ENCODE assay signal across 8 cellular contexts in the genomic region with DNA sequence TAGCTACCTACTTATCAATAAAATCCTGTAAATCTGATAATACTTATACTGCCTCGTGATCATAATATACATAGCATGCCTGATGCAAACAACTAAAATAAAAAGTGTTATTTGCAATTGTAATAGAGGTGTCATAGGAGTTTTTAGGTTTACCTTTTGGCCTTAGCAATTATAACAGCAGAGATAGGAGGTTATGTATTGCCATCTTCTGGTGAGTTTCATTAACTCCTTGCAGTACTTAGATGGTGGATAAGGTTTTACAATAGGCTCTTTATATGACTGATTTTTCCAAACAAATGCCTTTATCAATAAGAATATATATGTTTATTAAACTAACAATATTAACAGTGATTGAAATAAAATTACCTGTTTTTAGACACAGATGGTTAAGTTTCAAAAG. TPM values are rescaled to one million over a fixed set of nuclear protein-coding genes. Genes with fewer than 3 reads are reported as not detected.
A peak's percentile ranks its signal among the peaks of the same experiment; 100 is the strongest.
DNase-seq lines count a peak whose midpoint lies in the region; ATAC-seq, FAIRE-seq and TF ChIP-seq lines count a peak whose summit lies in the region.

No MANE protein-coding gene starts in this region.

- peak; percentile 45 for FAIRE-seq in RCC 7860 (lab: Jason Lieb, UNC)

- no peak overlapping the region for H3K4me3 Mint-ChIP-seq in naive thymus-derived CD4-positive, alpha-beta T cell

- no peak overlapping the region for H3K27ac Mint-ChIP-seq in naive thymus-derived CD4-positive, alpha-beta T cell

- H3K4me1 ChIP-seq in foreskin keratinocyte: no peaks in the 10 kb centered on the region
- no peaks in the 10 kb centered on the region for H3K4me1 ChIP-seq in naive thymus-derived CD4-positive, alpha-beta T cell (ENCODE audit: control insufficient read depth in 2 of 2, insufficient read depth in 2 of 2, low read length in 2 of 2)

- peak; percentile 67 for TF ChIP-seq CTCF in foreskin keratinocyte (conservative IDR thresholded peaks at IDR 0.05)

- no peaks in the 10 kb centered on the region for H3K36me3 ChIP-seq in naive thymus-derived CD4-positive, alpha-beta T cell (ENCODE audit: control insufficient read depth in 2 of 3, insufficient read depth in 3 of 3, low read length in 3 of 3)

- no peaks in the 10 kb centered on the region for H3K27me3 ChIP-seq in foreskin keratinocyte
- H3K27me3 ChIP-seq in naive thymus-derived CD4-positive, alpha-beta T cell (ENCODE audit: control insufficient read depth in 2 of 2, insufficient read depth in 2 of 2, low read length in 2 of 2): peaks cover 0 to 3% of the 10 kb centered on the region in 2 donors

- no peak overlapping the region for H3K4me3 ChIP-seq in naive thymus-derived CD4-positive, alpha-beta T cell (ENCODE audit: low read length)

- H3K9me3 Mint-ChIP-seq in naive thymus-derived CD4-positive, alpha-beta T cell: peaks cover 0 to 13% (median 2%) of the 10 kb centered on the region in 11 donors

- intact Hi-C loops in naive thymus-derived CD4-positive, alpha-beta T cell (cut with micrococcal nuclease): no loop called here

- no peaks in the 10 kb centered on the region for H3K36me3 Mint-ChIP-seq in naive thymus-derived CD4-positive, alpha-beta T cell

- no peaks in the 10 kb centered on the region for H3K9me3 ChIP-seq in naive thymus-derived CD4-positive, alpha-beta T cell (ENCODE audit: control insufficient read depth in 2 of 3, low read length in 3 of 3)

- peak; percentile 33 for DNase-seq in ACHN
- DNase-seq in RCC 7860 (ENCODE audit: low spot score): peak; percentile 23
- peak in 1 of 2 donors; percentile 23 for DNase-seq in foreskin keratinocyte
- DNase-seq in midbrain (lab: John Stamatoyannopoulos, UW): no peak
- no peak for DNase-seq in naive thymus-derived CD4-positive, alpha-beta T cell
- no peak for DNase-seq in stimulated activated naive CD4-positive, alpha-beta T cell (lab: John Stamatoyannopoulos, UW)

- POLR2A ChIA-PET in naive thymus-derived CD4-positive, alpha-beta T cell (lab: Charles Lee): no interaction called here

- ATAC-seq in GM18868 (IDR thresholded peaks at IDR 0.05; ENCODE audit: unreplicated experiment) (peak; percentile 70), foreskin keratinocyte (peak; percentile 59), GM19395 (IDR thresholded peaks at IDR 0.05; ENCODE audit: unreplicated experiment) (no peak)
- no peak for ATAC-seq in naive thymus-derived CD4-positive, alpha-beta T cell

- CTCF ChIA-PET in naive thymus-derived CD4-positive, alpha-beta T cell (lab: Charles Lee): no interaction called here

- in situ Hi-C loops in ACHN (cut with HindIII; ENCODE audit: low pct_ligation_motif_present, low pct_unique_long_range_greater_than_20kb, low sequenced_read_pairs): no loop called here

- H3K27ac ChIP-seq in foreskin keratinocyte: no peak overlapping the region
- H3K27ac ChIP-seq in naive thymus-derived CD4-positive, alpha-beta T cell (ENCODE audit: low read depth, low read length): no peak overlapping the region

- H3K4me1 Mint-ChIP-seq in naive thymus-derived CD4-positive, alpha-beta T cell: no peaks in the 10 kb centered on the region

- H3K27me3 Mint-ChIP-seq in naive thymus-derived CD4-positive, alpha-beta T cell: peaks cover 2 to 12% (median 11%) of the 10 kb centered on the region in 5 donors

RNA-seq across cellular contexts. Expression of a gene that starts 27.8 kb away (rescaled TPM):
- total RNA-seq in foreskin keratinocyte: not detected in 2 replicates
- polyA plus RNA-seq in foreskin keratinocyte: not detected in 2 replicates
- total RNA-seq in naive thymus-derived CD4-positive, alpha-beta T cell: 1 to 10 TPM in 1 of 5 experiments, under 1 TPM in 1, not detected in 3; 0.24 to 1.0 TPM
- not detected for polyA plus RNA-seq in naive thymus-derived CD4-positive, alpha-beta T cell

RNA-seq across cellular contexts. Expression of a gene that starts 32.7 kb away (rescaled TPM):
- 8.5 and 11.2 TPM in 2 replicates for total RNA-seq in foreskin keratinocyte
- 1.7 and 1.9 TPM in 2 replicates for polyA plus RNA-seq in foreskin keratinocyte
- total RNA-seq in naive thymus-derived CD4-positive, alpha-beta T cell: 100 to 1,000 TPM in 4 of 5 experiments, 10 to 100 TPM in 1; 83.5 to 205 (median 180) TPM
- polyA plus RNA-seq in naive thymus-derived CD4-positive, alpha-beta T cell: 10 to 100 TPM; 50.6 to 90.8 TPM

Comparison
In these comparisons a context has a peak if more than half of its experiments do, and no peak if none do; other contexts are left out.
1. DNase-seq: peak in ACHN (single experiment) and RCC 7860 (single experiment); none in midbrain (single experiment), naive thymus-derived CD4-positive, alpha-beta T cell (0 of 9) and stimulated activated naive CD4-positive, alpha-beta T cell (0 of 6).
2. ATAC-seq: peak in GM18868 (single experiment) and foreskin keratinocyte (single experiment); none in GM19395 (single experiment) and naive thymus-derived CD4-positive, alpha-beta T cell (single experiment).